In genomic region chr16:23080747-23081146, GRCh38 we compare ENCODE assay signal across 24 cellular contexts.
DNase-seq lines count a peak whose midpoint lies in the region; ATAC-seq, FAIRE-seq and TF ChIP-seq lines count a peak whose summit lies in the region.
"Had no signal": no experiment of that assay in that cellular context is flagged by ENCODE, and none has a peak within 500 bp of the region (broad histone marks: within the 10 kb centered on the region; RNA-seq: fewer than 3 reads in every experiment).

No MANE protein-coding gene starts in this region.

- 93% methylated on average over 3 of the region's 3 CpGs for WGBS in A549 (ENCODE audit: missing lambda C conversion rate)
- 74% methylated on average over 3 of the region's 3 CpGs for WGBS in prostate gland

- TF ChIP-seq POLR2A in A549 (IDR thresholded peaks at IDR 0.05; ENCODE audit: low read length) = no peak
- TF ChIP-seq POLR2A in prostate gland (IDR thresholded peaks at IDR 0.05) = no peak

- H3K4me3 ChIP-seq in A549 = no peak overlapping the region
- H3K4me3 ChIP-seq in prostate gland = no peak overlapping the region
- H3K4me3 ChIP-seq: GM12878 had no signal

- intact Hi-C loops in prostate gland (cut with DNase I) (no loop called here), Right ventricle myocardium superior (cut with DNase I) (no loop called here)

- TF ChIP-seq CTCF in A549 (IDR thresholded peaks at IDR 0.05) (no peak), VCaP (conservative IDR thresholded peaks at IDR 0.05) (no peak), prostate gland (IDR thresholded peaks at IDR 0.05) (no peak)

- H3K27ac ChIP-seq in A549 (peak overlapping the region; percentile 86 to 89), VCaP (peak overlapping the region; percentile 73), prostate gland (peak overlapping the region; percentile 2 to 24)
- H3K27ac ChIP-seq: KMS-11 had no signal

- no peak for DNase-seq in A549 (ENCODE audit: low read depth in 1 of 2, low spot score in 1 of 2)
- DNase-seq in left lobe of liver (ENCODE audit: low spot score) = no peak
- DNase-seq in prostate gland (ENCODE audit: low spot score) = no peak
- no peak for DNase-seq in Right ventricle myocardium superior
- no peak for DNase-seq in activated T-cell treated with anti-CD3 and anti-CD28 coated beads, Interleukin-2, amount 50 U/mL, for 48 hours
- DNase-seq: C1 segment of cervical spinal cord; CD4-positive, alpha-beta memory T cell; COR-L47; DMS79; EL; GDM1; HCEC 1CT; MM.1S; NCI-H2029; NCI-H446 treated with DMSO at 0.1 percent for 48 hours; NCI-H526; NCI-H82; RPMI8226; SHP77 treated with DMSO at 0.1 percent for 48 hours had no signal

- no peak for TF ChIP-seq RAD21 in A549 (conservative IDR thresholded peaks at IDR 0.05 in 1 of 2, IDR thresholded peaks at IDR 0.05 in 1 of 2)

- POLR2A ChIA-PET in A549 (lab: Yijun Ruan, JAX) = no interaction called here

- peak overlapping the region; percentile 58 for H3K4me2 ChIP-seq in A549
- H3K4me2 ChIP-seq: KMS-11 had no signal

- no peaks in the 10 kb centered on the region for H3K27me3 ChIP-seq in prostate gland (replicated peaks; ENCODE audit: insufficient read depth)

- no peaks in the 10 kb centered on the region for H3K36me3 ChIP-seq in prostate gland

- no peak for ATAC-seq in A549
- peak; percentile 11 for ATAC-seq in left lobe of liver
- no peak for ATAC-seq in Right ventricle myocardium superior (ENCODE audit: poor library complexity)
- ATAC-seq in GM18907 (IDR thresholded peaks at IDR 0.05; ENCODE audit: unreplicated experiment) = no peak
- ATAC-seq: GM12878 had no signal

- H3K9me3 ChIP-seq in A549 = no peaks in the 10 kb centered on the region
- H3K9me3 ChIP-seq in prostate gland = no peaks in the 10 kb centered on the region

- CTCF ChIA-PET in A549 (lab: Yijun Ruan, JAX) = interaction anchor here (1.5 to 2.3 kb wide), 2 partner anchors 9 to 64 kb away, joined by 4 to 11 read pairs; no protein-coding TSS in a partner anchor

- peaks cover 62% of the 10 kb centered on the region for H3K4me1 ChIP-seq in A549
- peaks cover 4% of the 10 kb centered on the region for H3K4me1 ChIP-seq in prostate gland (replicated peaks)

- TF ChIP-seq EP300 in A549 (IDR thresholded peaks at IDR 0.05) = no peak

- no peak for FAIRE-seq in A549 (lab: Jason Lieb, UNC)
- FAIRE-seq: GM12878, H1 had no signal

TF ChIP-seq in A549, 52 proteins besides CTCF, POLR2A, EP300 and RAD21:
- TF ChIP-seq NPAS2 (CRISPR knock-in tag; IDR thresholded peaks at IDR 0.05; ENCODE audit: borderline replicate concordance) = no peak
- no peak for TF ChIP-seq EHF (CRISPR knock-in tag; IDR thresholded peaks at IDR 0.05)
- no peak for TF ChIP-seq KDM5A (IDR thresholded peaks at IDR 0.05)
- no peak for TF ChIP-seq JUN (IDR thresholded peaks at IDR 0.05)
- no peak for TF ChIP-seq CHD2 (IDR thresholded peaks at IDR 0.05; ENCODE audit: low read length, partially characterized antibody)
- TF ChIP-seq MAZ (IDR thresholded peaks at IDR 0.05; ENCODE audit: borderline replicate concordance, low read depth, low read length) = no peak
- no peak for TF ChIP-seq BCL3 (IDR thresholded peaks at IDR 0.05)
TF ChIP-seq in A549: peak in this region for 0.

Comparison
In these comparisons a context has a peak if more than half of its experiments do, and no peak if none do; other contexts are left out.
1. H3K27ac ChIP-seq: peak in every context shown above with its lines; median percentile 88 in A549; 73 in VCaP; 13 in prostate gland.